Comparison of ENCODE assay signal across 8 cellular contexts in the genomic region with DNA sequence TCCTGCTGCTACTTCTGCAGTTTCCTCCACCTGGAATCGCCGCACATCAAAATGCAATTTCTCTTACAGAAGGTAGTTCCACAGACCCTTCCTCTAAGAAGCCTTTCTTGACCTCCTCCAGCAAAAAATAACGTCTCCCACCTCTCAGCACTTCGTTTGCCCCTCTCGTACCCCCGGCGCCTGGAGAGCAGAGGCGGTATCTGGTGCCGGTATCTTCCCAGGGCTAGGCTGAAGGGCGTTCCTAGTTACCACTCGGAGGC. TPM values are rescaled to one million over a fixed set of nuclear protein-coding genes. Genes with fewer than 3 reads are reported as not detected.
DNase-seq lines count a peak whose midpoint lies in the region; TF ChIP-seq lines count a peak whose summit lies in the region.

No MANE protein-coding gene starts in this region.

- H3K4me3 ChIP-seq in HEK293 (ENCODE audit: low read depth, low read length) (peak overlapping the region; percentile 76), SJCRH30 (peak overlapping the region; percentile 73), testis (peak overlapping the region; percentile 63 to 71)

- no peak for TF ChIP-seq POLR2A in testis (IDR thresholded peaks at IDR 0.05)

- TF ChIP-seq CTCF in HEK293 (tag by site-specific recombination; IDR thresholded peaks at IDR 0.05) (no peak), testis (IDR thresholded peaks at IDR 0.05) (no peak)

- H3K27me3 ChIP-seq in SJCRH30 (no peaks in the 10 kb centered on the region), testis (no peaks in the 10 kb centered on the region)

- WGBS in testis, 2 donors: 1% methylated on average over 9 to 11 of the region's 11 CpGs

- POLR2A ChIA-PET in HEK293 (lab: Yijun Ruan, JAX): interaction anchor here (0.7 to 3.0 kb wide), 28 partner anchors 9 to 613 kb away, joined by 3 to 41 read pairs (median 6); a partner anchor contains a TSS

- H3K36me3 ChIP-seq in HEK293 (ENCODE audit: control insufficient read depth in 2 of 2, insufficient read depth in 1 of 2, low read length in 2 of 2) (peaks cover 13 to 29% of the 10 kb centered on the region in 2 experiments; a peak in 2 of 3 replicates), SJCRH30 (peaks cover 26% of the 10 kb centered on the region), testis (ENCODE audit: low read depth, missing control alignments) (no peaks in the 10 kb centered on the region)

- DNase-seq in SJCRH30 (no peak), iPS-NIHi11 (ENCODE audit: low spot score) (peak; percentile 42), testis (no peak), UCSD-AML1 (lab: John Stamatoyannopoulos, UW; ENCODE audit: unreplicated experiment) (no peak), NCI-H1105 treated with DMSO at 0.1 percent for 48 hours (lab: John Stamatoyannopoulos, UW) (no peak), C1 segment of cervical spinal cord (lab: John Stamatoyannopoulos, UW) (no peak)
- DNase-seq in effector CD4-positive, alpha-beta T cell: no peak

- no peaks in the 10 kb centered on the region for H3K4me1 ChIP-seq in HEK293 (ENCODE audit: control insufficient read depth, insufficient read depth, low read length)
- 0 out of 2 replicates have a peak, but pooled peaks cover 5% of the 10 kb centered on the region for H3K4me1 ChIP-seq in SJCRH30
- peaks cover 12% of the 10 kb centered on the region for H3K4me1 ChIP-seq in testis

- H3K27ac ChIP-seq in HEK293 (ENCODE audit: extremely low read depth, low read depth, low read length) (peak overlapping the region; percentile 12; the same call in 1 of the 2 replicates), SJCRH30 (peak overlapping the region; percentile 56), testis (peak overlapping the region; percentile 48 to 75)

- CTCF ChIA-PET in HEK293 (lab: Yijun Ruan, JAX): interaction anchor here (0.6 to 3.1 kb wide), 49 partner anchors 9 to 398 kb away, joined by 3 to 43 read pairs (median 5); a partner anchor contains a TSS

- H3K9me3 ChIP-seq in HEK293 (ENCODE audit: control insufficient read depth, insufficient read depth, low read depth, low read length) (no peaks in the 10 kb centered on the region), SJCRH30 (replicated peaks) (no peaks in the 10 kb centered on the region), testis (no peaks in the 10 kb centered on the region)

- intact Hi-C loops in testis (cut with DNase I; ENCODE audit: low total_unique reads): no loop called here

TF ChIP-seq in HEK293, 187 proteins besides CTCF, POLR2A, EP300 and RAD21:
- TF ChIP-seq ZEB2 (tag by site-specific recombination; IDR thresholded peaks at IDR 0.05) (no peak), ZNF670 (tag by site-specific recombination; IDR thresholded peaks at IDR 0.05; ENCODE audit: low read depth) (no peak), ZNF837 (tag by site-specific recombination; IDR thresholded peaks at IDR 0.05) (no peak), ZNF623 (tag by site-specific recombination; IDR thresholded peaks at IDR 0.05) (no peak), KLF16 (tag by site-specific recombination; IDR thresholded peaks at IDR 0.05) (no peak), ZNF843 (tag by site-specific recombination; IDR thresholded peaks at IDR 0.05) (no peak), ZNF10 (tag by site-specific recombination; IDR thresholded peaks at IDR 0.05) (peak; percentile 47; the same call in 1 of the 2 replicates), ZNF133 (tag by site-specific recombination; IDR thresholded peaks at IDR 0.05) (no peak), PRDM1 (tag by site-specific recombination; IDR thresholded peaks at IDR 0.05) (no peak), ZNF175 (tag by site-specific recombination; IDR thresholded peaks at IDR 0.05) (no peak), ZNF600 (tag by site-specific recombination; IDR thresholded peaks at IDR 0.05) (peak; percentile 86; the same call in 1 of the 2 replicates), ZNF830 (tag by site-specific recombination; IDR thresholded peaks at IDR 0.05; ENCODE audit: low read depth) (no peak), ZNF621 (tag by site-specific recombination; IDR thresholded peaks at IDR 0.05) (no peak), ZNF19 (tag by site-specific recombination; IDR thresholded peaks at IDR 0.05; ENCODE audit: low read depth) (no peak), ZNF626 (tag by site-specific recombination; IDR thresholded peaks at IDR 0.05) (no peak), ZBTB8A (tag by site-specific recombination; IDR thresholded peaks at IDR 0.05) (peak; percentile 23; the same call in 1 of the 2 replicates), TCF7L2 (IDR thresholded peaks at IDR 0.05; ENCODE audit: borderline replicate concordance, low read depth, low read length) (no peak), GFI1B (tag by site-specific recombination; IDR thresholded peaks at IDR 0.05) (no peak), WT1 (tag by site-specific recombination; IDR thresholded peaks at IDR 0.05) (no peak), ZBTB48 (tag by site-specific recombination; IDR thresholded peaks at IDR 0.05) (peak; percentile 29; the same call in 1 of the 2 replicates), KLF10 (tag by site-specific recombination; IDR thresholded peaks at IDR 0.05) (no peak), ZNF423 (tag by site-specific recombination; IDR thresholded peaks at IDR 0.05) (no peak), ZBTB17 (tag by site-specific recombination; IDR thresholded peaks at IDR 0.05) (0 out of 2 replicates have a peak, but pooled peaks have one; percentile 20), ZNF157 (tag by site-specific recombination; IDR thresholded peaks at IDR 0.05) (0 out of 2 replicates have a peak, but pooled peaks have one; percentile 8), ZNF610 (tag by site-specific recombination; IDR thresholded peaks at IDR 0.05; ENCODE audit: borderline replicate concordance) (no peak)
- TF ChIP-seq, protein P1, sequence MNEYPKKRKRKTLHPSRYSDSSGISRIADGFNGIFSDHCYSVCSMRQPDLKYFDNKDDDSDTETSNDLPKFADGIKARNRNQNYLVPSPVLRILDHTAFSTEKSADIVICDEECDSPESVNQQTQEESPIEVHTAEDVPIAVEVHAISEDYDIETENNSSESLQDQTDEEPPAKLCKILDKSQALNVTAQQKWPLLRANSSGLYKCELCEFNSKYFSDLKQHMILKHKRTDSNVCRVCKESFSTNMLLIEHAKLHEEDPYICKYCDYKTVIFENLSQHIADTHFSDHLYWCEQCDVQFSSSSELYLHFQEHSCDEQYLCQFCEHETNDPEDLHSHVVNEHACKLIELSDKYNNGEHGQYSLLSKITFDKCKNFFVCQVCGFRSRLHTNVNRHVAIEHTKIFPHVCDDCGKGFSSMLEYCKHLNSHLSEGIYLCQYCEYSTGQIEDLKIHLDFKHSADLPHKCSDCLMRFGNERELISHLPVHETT (tag by site-specific recombination; IDR thresholded peaks at IDR 0.05): no peak
- TF ChIP-seq, protein P2, sequence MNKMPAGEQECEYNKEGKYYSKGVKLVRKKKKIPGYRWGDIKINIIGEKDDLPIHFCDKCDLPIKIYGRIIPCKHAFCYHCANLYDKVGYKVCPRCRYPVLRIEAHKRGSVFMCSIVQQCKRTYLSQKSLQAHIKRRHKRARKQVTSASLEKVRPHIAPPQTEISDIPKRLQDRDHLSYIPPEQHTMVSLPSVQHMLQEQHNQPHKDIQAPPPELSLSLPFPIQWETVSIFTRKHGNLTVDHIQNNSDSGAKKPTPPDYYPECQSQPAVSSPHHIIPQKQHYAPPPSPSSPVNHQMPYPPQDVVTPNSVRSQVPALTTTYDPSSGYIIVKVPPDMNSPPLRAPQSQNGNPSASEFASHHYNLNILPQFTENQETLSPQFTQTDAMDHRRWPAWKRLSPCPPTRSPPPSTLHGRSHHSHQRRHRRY (tag by site-specific recombination; IDR thresholded peaks at IDR 0.05): no peak
- TF ChIP-seq, protein P3, sequence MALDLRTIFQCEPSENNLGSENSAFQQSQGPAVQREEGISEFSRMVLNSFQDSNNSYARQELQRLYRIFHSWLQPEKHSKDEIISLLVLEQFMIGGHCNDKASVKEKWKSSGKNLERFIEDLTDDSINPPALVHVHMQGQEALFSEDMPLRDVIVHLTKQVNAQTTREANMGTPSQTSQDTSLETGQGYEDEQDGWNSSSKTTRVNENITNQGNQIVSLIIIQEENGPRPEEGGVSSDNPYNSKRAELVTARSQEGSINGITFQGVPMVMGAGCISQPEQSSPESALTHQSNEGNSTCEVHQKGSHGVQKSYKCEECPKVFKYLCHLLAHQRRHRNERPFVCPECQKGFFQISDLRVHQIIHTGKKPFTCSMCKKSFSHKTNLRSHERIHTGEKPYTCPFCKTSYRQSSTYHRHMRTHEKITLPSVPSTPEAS (tag by site-specific recombination; IDR thresholded peaks at IDR 0.05): 0 out of 2 replicates have a peak, but pooled peaks have one; percentile 44

RNA-seq across cellular contexts. Expression of a gene that starts 0.5 kb away (rescaled TPM):
- 80.0 and 88.5 TPM in 2 replicates for total RNA-seq in SJCRH30 (2014; rRNA removed; shearing (Covaris generic))
- 10 to 100 TPM; 15.2 to 26.1 TPM for total RNA-seq in testis
- 23.6 TPM for polyA plus RNA-seq in testis (ENCODE audit: insufficient read depth, low read depth, low replicate concordance)

RNA-seq across cellular contexts. Expression of a gene that starts 16.3 kb away (rescaled TPM):
- total RNA-seq in SJCRH30 (2014; rRNA removed; shearing (Covaris generic)): 18.2 and 22.9 TPM in 2 replicates
- total RNA-seq in testis: 10 to 100 TPM; 17.7 to 19.8 TPM
- 24.7 TPM for polyA plus RNA-seq in testis (ENCODE audit: insufficient read depth, low read depth, low replicate concordance)

RNA-seq across cellular contexts. Expression of a gene that starts 21.9 kb away (rescaled TPM):
- 10.4 and 14.0 TPM in 2 replicates for total RNA-seq in SJCRH30 (2014; rRNA removed; shearing (Covaris generic))
- total RNA-seq in testis: 10 to 100 TPM; 35.6 to 37.2 TPM
- 3.0 TPM for polyA plus RNA-seq in testis (ENCODE audit: insufficient read depth, low read depth, low replicate concordance)

RNA-seq across cellular contexts. Expression of a gene that starts 34.1 kb away (rescaled TPM):
- 9.3 and 10.1 TPM in 2 replicates for total RNA-seq in SJCRH30 (2014; rRNA removed; shearing (Covaris generic))
- total RNA-seq in testis: 1 to 10 TPM; 6.5 to 9.0 TPM
- 6.3 TPM for polyA plus RNA-seq in testis (ENCODE audit: insufficient read depth, low read depth, low replicate concordance)

RNA-seq across cellular contexts. Expression of a gene that starts 43.2 kb away (rescaled TPM):
- total RNA-seq in SJCRH30 (2014; rRNA removed; shearing (Covaris generic)): not detected in 2 replicates
- total RNA-seq in testis: 1 to 10 TPM; 2.8 to 5.0 TPM
- 6.7 TPM for polyA plus RNA-seq in testis (ENCODE audit: insufficient read depth, low read depth, low replicate concordance)
